19 cellular contexts compared by ENCODE assay signal in the genomic region with DNA sequence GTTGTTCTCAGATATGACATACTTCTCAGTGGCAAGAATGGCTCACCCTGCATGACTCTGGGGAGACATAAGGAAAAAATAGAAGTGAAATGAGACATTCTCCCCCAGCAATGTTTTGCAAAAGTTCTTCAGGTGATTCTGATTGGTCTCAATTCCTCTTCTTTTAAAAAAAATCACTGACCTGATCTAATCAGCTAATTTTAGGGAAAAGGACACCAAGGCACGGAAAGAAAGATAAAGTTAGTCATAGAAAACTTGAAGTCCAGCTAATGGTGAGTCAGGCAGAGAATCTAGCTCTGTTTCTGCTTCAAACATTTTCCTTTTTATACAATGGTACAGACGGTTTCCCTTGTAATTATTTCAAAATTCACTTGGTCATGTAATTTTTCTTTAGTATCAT.
DNase-seq lines count a peak whose midpoint lies in the region; ATAC-seq and TF ChIP-seq lines count a peak whose summit lies in the region.
"Had no signal": no experiment of that assay in that cellular context is flagged by ENCODE, and none has a peak within 500 bp of the region (broad histone marks: within the 10 kb centered on the region; RNA-seq: fewer than 3 reads in every experiment).

No MANE protein-coding gene starts in this region.

- no peaks in the 10 kb centered on the region for H3K79me2 ChIP-seq in GM23248 (ENCODE audit: insufficient read depth)
- H3K79me2 ChIP-seq in OCI-LY3 (ENCODE audit: low read length), result no peaks in the 10 kb centered on the region

- H3K4me1 Mint-ChIP-seq in endothelial cell (ENCODE audit: unreplicated experiment), result no peaks in the 10 kb centered on the region
- H3K4me1 Mint-ChIP-seq: activated naive CD8-positive, alpha-beta T cell treated with anti-CD3 and anti-CD28 coated beads, Interleukin-2, amount 10 ng/mL, durations not matched to agents 7 days and 5 days; natural killer cell; T-helper 17 cell; WTC11 had no signal

- ATAC-seq in activated naive CD4-positive, alpha-beta T cell treated with anti-CD3 and anti-CD28 coated beads, Interleukin-2, amount 50 U/mL, for 72 hours, result no peak
- ATAC-seq: activated CD8-positive, alpha-beta T cell treated with anti-CD3 and anti-CD28 coated beads, Interleukin-2, amount 10 ng/mL, durations not matched to agents 7 days and 5 days; esophagus mucosa; natural killer cell; psoas muscle; T-helper 17 cell had no signal

- no peak overlapping the region for H2AK5ac ChIP-seq in neuronal stem cell (ENCODE audit: low read depth, low read length)

- H2AFZ ChIP-seq in GM23248 (peak overlapping the region; percentile 64), OCI-LY3 (ENCODE audit: low read depth, low read length) (no peak overlapping the region), neuronal stem cell (ENCODE audit: low read length) (peak overlapping the region; percentile 0)

- H4K91ac ChIP-seq in neuronal stem cell (ENCODE audit: low read depth, low read length, poor library complexity), result no peak overlapping the region

- H3K4ac ChIP-seq in neuronal stem cell (ENCODE audit: low read length), result no peak overlapping the region

- H3F3A ChIP-seq in GM23248 (ENCODE audit: insufficient read depth), result peaks cover 9% of the 10 kb centered on the region; the same call in 1 of the 2 replicates

- no peaks in the 10 kb centered on the region for H3K79me1 ChIP-seq in neuronal stem cell (ENCODE audit: low read depth, low read length)

- H3K27ac ChIP-seq in GM23248 (peak overlapping the region; percentile 43), OCI-LY3 (ENCODE audit: low read length) (no peak overlapping the region), neuronal stem cell (replicated peaks; ENCODE audit: low read length) (no peak overlapping the region)
- H3K27ac ChIP-seq: cardiac muscle cell, psoas muscle had no signal

- no peaks in the 10 kb centered on the region for H4K20me1 ChIP-seq in GM23248 (ENCODE audit: insufficient read depth)
- H4K20me1 ChIP-seq in OCI-LY3 (ENCODE audit: insufficient read depth, low read length), result no peaks in the 10 kb centered on the region

- peak; percentile 80 for DNase-seq in GM23248
- peak; percentile 37 for DNase-seq in epithelial cell of esophagus (ENCODE audit: low read depth)
- no peak for DNase-seq in neuronal stem cell (ENCODE audit: low spot score)
- no peak for DNase-seq in endothelial cell (ENCODE audit: low spot score)
- DNase-seq in activated gamma-delta T cell (lab: John Stamatoyannopoulos, UW), result no peak
- no peak for DNase-seq in activated naive CD4-positive, alpha-beta T cell treated with anti-CD3 and anti-CD28 coated beads, Interleukin-2, amount 50 U/mL, for 72 hours (ENCODE audit: low spot score in 2 of 2)
- DNase-seq in NCI-H510A treated with DMSO at 0.1 percent for 48 hours (lab: John Stamatoyannopoulos, UW), result no peak
- DNase-seq: activated CD8-positive, alpha-beta T cell treated with anti-CD3 and anti-CD28 coated beads, Interleukin-2, amount 10 ng/mL, durations not matched to agents 7 days and 5 days; activated naive CD8-positive, alpha-beta T cell treated with anti-CD3 and anti-CD28 coated beads, Interleukin-2, amount 10 ng/mL, durations not matched to agents 7 days and 5 days; islet precursor cell; natural killer cell; NCI-H187 treated with DMSO at 0.1 percent for 48 hours; psoas muscle; SHP77 treated with DMSO at 0.1 percent for 48 hours; T-helper 17 cell had no signal

- H3K27ac Mint-ChIP-seq in endothelial cell (ENCODE audit: unreplicated experiment), result no peak overlapping the region
- no peak overlapping the region for H3K27ac Mint-ChIP-seq in activated naive CD4-positive, alpha-beta T cell treated with anti-CD3 and anti-CD28 coated beads, Interleukin-2, amount 50 U/mL, for 72 hours
- H3K27ac Mint-ChIP-seq: activated CD8-positive, alpha-beta T cell treated with anti-CD3 and anti-CD28 coated beads, Interleukin-2, amount 10 ng/mL, durations not matched to agents 7 days and 5 days; activated naive CD8-positive, alpha-beta T cell treated with anti-CD3 and anti-CD28 coated beads, Interleukin-2, amount 10 ng/mL, durations not matched to agents 7 days and 5 days; natural killer cell; T-helper 17 cell; WTC11 had no signal

- no peak overlapping the region for H4K8ac ChIP-seq in neuronal stem cell (ENCODE audit: low read depth, low read length)

- no peaks in the 10 kb centered on the region for H3K9me3 ChIP-seq in GM23248 (ENCODE audit: low read depth)
- H3K9me3 ChIP-seq in OCI-LY3 (ENCODE audit: insufficient read depth, low read length), result no peaks in the 10 kb centered on the region
- no peaks in the 10 kb centered on the region for H3K9me3 ChIP-seq in neuronal stem cell (replicated peaks in 1 of 2; ENCODE audit: control insufficient read depth in 2 of 2, insufficient read depth in 1 of 2, low read depth in 1 of 2, low read length in 2 of 2)
- H3K9me3 ChIP-seq: psoas muscle had no signal

- H3K18ac ChIP-seq in neuronal stem cell (ENCODE audit: low read length), result no peak overlapping the region

- no peak overlapping the region for H2BK12ac ChIP-seq in neuronal stem cell (ENCODE audit: low read length)

- no peaks in the 10 kb centered on the region for H3K27me3 Mint-ChIP-seq in endothelial cell (ENCODE audit: unreplicated experiment)
- H3K27me3 Mint-ChIP-seq: activated naive CD8-positive, alpha-beta T cell treated with anti-CD3 and anti-CD28 coated beads, Interleukin-2, amount 10 ng/mL, durations not matched to agents 7 days and 5 days; T-helper 17 cell had no signal

- H2BK120ac ChIP-seq in neuronal stem cell (ENCODE audit: low read depth, low read length), result no peak overlapping the region

- H3K23ac ChIP-seq in neuronal stem cell (ENCODE audit: low read depth, low read length, poor library complexity), result no peak overlapping the region

- H3K36me3 Mint-ChIP-seq in endothelial cell (ENCODE audit: low read depth, unreplicated experiment), result no peaks in the 10 kb centered on the region
- H3K36me3 Mint-ChIP-seq in activated naive CD4-positive, alpha-beta T cell treated with anti-CD3 and anti-CD28 coated beads, Interleukin-2, amount 50 U/mL, for 72 hours, result no peaks in the 10 kb centered on the region
- H3K36me3 Mint-ChIP-seq: activated naive CD8-positive, alpha-beta T cell treated with anti-CD3 and anti-CD28 coated beads, Interleukin-2, amount 10 ng/mL, durations not matched to agents 7 days and 5 days; WTC11 had no signal

- peaks cover 17% of the 10 kb centered on the region for H3K4me1 ChIP-seq in GM23248 (ENCODE audit: insufficient read depth)
- peaks cover 21% of the 10 kb centered on the region for H3K4me1 ChIP-seq in OCI-LY3 (ENCODE audit: low read length)
- peaks cover 0 to 12% of the 10 kb centered on the region in 2 donors for H3K4me1 ChIP-seq in neuronal stem cell (ENCODE audit: control insufficient read depth in 2 of 2, insufficient read depth in 1 of 2, low read depth in 1 of 2, low read length in 2 of 2)
- H3K4me1 ChIP-seq: psoas muscle had no signal

- H3K4me3 ChIP-seq in GM23248, result no peak overlapping the region
- no peak overlapping the region for H3K4me3 ChIP-seq in OCI-LY3 (ENCODE audit: low read length)
- H3K4me3 ChIP-seq in epithelial cell of esophagus (ENCODE audit: low read length), result no peak overlapping the region
- no peak overlapping the region for H3K4me3 ChIP-seq in neuronal stem cell (ENCODE audit: low read length in 2 of 2)
- H3K4me3 ChIP-seq: cardiac muscle cell, psoas muscle had no signal

- no peak overlapping the region for H2BK5ac ChIP-seq in neuronal stem cell (ENCODE audit: low read length)

- H3K14ac ChIP-seq in neuronal stem cell (ENCODE audit: low read length), result no peak overlapping the region

- H3K9ac ChIP-seq in GM23248 (no peak overlapping the region), OCI-LY3 (ENCODE audit: low read length) (no peak overlapping the region), neuronal stem cell (ENCODE audit: low read depth, low read length, poor library complexity) (no peak overlapping the region)

- TF ChIP-seq CTCF in OCI-LY3 (IDR thresholded peaks at IDR 0.05; ENCODE audit: low read depth, low read length) (no peak), epithelial cell of esophagus (IDR thresholded peaks at IDR 0.05; ENCODE audit: insufficient read depth, low read depth, low read length, missing control alignments) (no peak), endothelial cell (IDR thresholded peaks at IDR 0.05; ENCODE audit: unreplicated experiment) (no peak)

- H3K36me3 ChIP-seq in GM23248 (ENCODE audit: low read depth) (no peaks in the 10 kb centered on the region), OCI-LY3 (replicated peaks; ENCODE audit: low read depth, low read length) (no peaks in the 10 kb centered on the region), neuronal stem cell (replicated peaks in 1 of 2; ENCODE audit: control insufficient read depth in 2 of 2, insufficient read depth in 2 of 2, low read length in 2 of 2) (no peaks in the 10 kb centered on the region)
- H3K36me3 ChIP-seq: cardiac muscle cell had no signal

- H3K4me2 ChIP-seq in GM23248 (ENCODE audit: unreplicated experiment) (peak overlapping the region; percentile 36), OCI-LY3 (ENCODE audit: low read length) (peak overlapping the region; percentile 26), neuronal stem cell (ENCODE audit: insufficient read depth, low read length, poor library complexity, severe bottlenecking) (no peak overlapping the region)

- WGBS in GM23248 (ENCODE audit: low coverage in 1 of 2, low lambda C conversion rate in 2 of 2, missing lambda C conversion rate in 2 of 2), 2 experiments, result 0 to 2% methylated on average over 2 of the region's 2 CpGs
- no CpG with 5 or more reads among the region's 2 CpGs for WGBS in neuronal stem cell (ENCODE audit: extremely low coverage in 2 of 2, insufficient read length in 2 of 2, insufficient replicate concordance in 1 of 2), 2 donors

- H3K27me3 ChIP-seq in GM23248 (replicated peaks; ENCODE audit: insufficient read depth) (no peaks in the 10 kb centered on the region), OCI-LY3 (ENCODE audit: low read depth, low read length) (no peaks in the 10 kb centered on the region), neuronal stem cell (ENCODE audit: control insufficient read depth in 3 of 3, insufficient read depth in 3 of 3, low read depth in 1 of 3, low read length in 3 of 3) (no peaks in the 10 kb centered on the region)
- H3K27me3 ChIP-seq: cardiac muscle cell had no signal

- H2BK15ac ChIP-seq in neuronal stem cell (ENCODE audit: low read length), result no peak overlapping the region

- no peaks in the 10 kb centered on the region for H3K9me3 Mint-ChIP-seq in endothelial cell (ENCODE audit: unreplicated experiment)
- peaks cover 8 to 9% of the 10 kb centered on the region in 2 donors for H3K9me3 Mint-ChIP-seq in activated naive CD4-positive, alpha-beta T cell treated with anti-CD3 and anti-CD28 coated beads, Interleukin-2, amount 50 U/mL, for 72 hours
- H3K9me3 Mint-ChIP-seq: activated naive CD8-positive, alpha-beta T cell treated with anti-CD3 and anti-CD28 coated beads, Interleukin-2, amount 10 ng/mL, durations not matched to agents 7 days and 5 days; WTC11 had no signal

- in situ Hi-C loops in GM23248 (cut with MboI), result no loop called here

- H3K9me2 ChIP-seq in GM23248 (ENCODE audit: insufficient read depth), result no peaks in the 10 kb centered on the region

- H3K4me3 Mint-ChIP-seq in endothelial cell (ENCODE audit: unreplicated experiment), result no peak overlapping the region
- H3K4me3 Mint-ChIP-seq: activated CD8-positive, alpha-beta T cell treated with anti-CD3 and anti-CD28 coated beads, Interleukin-2, amount 10 ng/mL, durations not matched to agents 7 days and 5 days; activated naive CD8-positive, alpha-beta T cell treated with anti-CD3 and anti-CD28 coated beads, Interleukin-2, amount 10 ng/mL, durations not matched to agents 7 days and 5 days; natural killer cell; T-helper 17 cell; WTC11 had no signal

Comparison
In these comparisons a context has a peak if more than half of its experiments do, and no peak if none do; other contexts are left out.
1. DNase-seq: peak in GM23248 (single experiment) and epithelial cell of esophagus (single experiment); none in neuronal stem cell (single experiment), endothelial cell (single experiment), activated gamma-delta T cell (single experiment), activated naive CD4-positive, alpha-beta T cell treated with anti-CD3 and anti-CD28 coated beads, Interleukin-2, amount 50 U/mL, for 72 hours (0 of 2) and NCI-H510A treated with DMSO at 0.1 percent for 48 hours (single experiment).